1 cellular context compared by ENCODE assay signal in the genomic region with DNA sequence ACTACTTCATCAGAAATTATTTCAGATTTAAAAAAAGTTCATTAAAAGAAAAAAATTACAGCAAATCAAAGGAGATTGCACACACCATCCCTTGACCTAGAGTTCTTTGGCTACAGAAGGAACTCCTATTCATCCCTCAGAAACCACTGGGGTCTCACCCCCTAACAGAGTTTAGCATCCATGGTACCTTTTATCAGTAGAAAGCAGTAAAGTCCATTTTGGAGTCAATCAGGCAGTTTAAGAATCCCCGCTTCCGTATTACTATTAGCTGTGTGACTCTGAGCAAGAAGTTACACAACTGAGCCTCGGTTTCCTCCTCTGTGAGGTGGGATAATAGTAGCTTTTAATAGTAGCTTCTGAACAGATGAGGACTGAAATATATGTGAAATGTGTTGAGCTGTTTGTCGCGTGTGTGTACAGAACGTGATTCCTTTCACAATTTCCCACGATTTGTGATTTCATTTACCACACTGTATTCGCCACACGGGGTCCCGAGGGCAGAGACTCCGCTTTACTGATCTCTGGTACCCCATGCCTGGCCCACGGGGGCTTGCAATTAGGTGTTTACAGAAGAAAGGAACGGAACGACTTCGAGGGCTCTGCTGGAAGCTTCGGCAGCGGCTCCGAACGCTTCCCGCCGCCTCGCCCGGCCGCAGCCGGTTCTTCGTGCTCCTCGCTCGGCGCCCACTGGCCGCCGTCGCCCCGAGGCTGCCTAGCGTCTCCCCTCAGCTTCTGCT.
TF ChIP-seq lines count a peak whose summit lies in the region.

No MANE protein-coding gene starts in this region.

TF ChIP-seq in IMR-90, 13 proteins besides CTCF, POLR2A, EP300 and RAD21:
- peak; percentile 59; the same call in 1 of the 2 replicates for TF ChIP-seq BHLHE40 (IDR thresholded peaks at IDR 0.05; ENCODE audit: low read depth, low read length)
- no peak for TF ChIP-seq MAZ (IDR thresholded peaks at IDR 0.05; ENCODE audit: borderline replicate concordance, low read depth, low read length)
- TF ChIP-seq NFE2L2 (IDR thresholded peaks at IDR 0.05; ENCODE audit: low read depth, low read length), result no peak
